Comparison of ENCODE assay signal across 11 cellular contexts in genomic region chr2:130154773-130155765, GRCh38. TPM values are rescaled to one million over a fixed set of nuclear protein-coding genes. Genes with fewer than 3 reads are reported as not detected.
"Had no signal": no experiment of that assay in that cellular context is flagged by ENCODE, and none has a peak within 500 bp of the region (broad histone marks: within the 10 kb centered on the region; RNA-seq: fewer than 3 reads in every experiment).

No MANE protein-coding gene starts in this region.

- H3K4me3 ChIP-seq: SK-N-MC had no signal

- H3K27ac ChIP-seq: SK-N-MC had no signal

- DNase-seq: activated B cell treated with CpG ODN at 0.5 μM for 24 hours; activated CD8-positive, alpha-beta memory T cell treated with anti-CD3 and anti-CD28 coated beads for 24 hours; activated naive CD4-positive, alpha-beta T cell treated with anti-CD3 and anti-CD28 coated beads, Interleukin-2, amount 50 U/mL, for 16 hours; amniotic stem cell; occipital lobe; stimulated activated CD4-positive, alpha-beta T cell treated with anti-CD3 and anti-CD28 coated beads, Interleukin-4, amount 100 ng/mL, for 4 hours had no signal

RNA-seq across cellular contexts. Expression of gene POTEF, which starts 26.0 kb away (rescaled TPM):
- total RNA-seq: activated B cell treated with CpG ODN at 0.5 μM for 24 hours; activated CD4-positive, alpha-beta T cell treated with anti-CD3 and anti-CD28 coated beads, Interleukin-2, amount 10 ng/mL, durations not matched to agents 7 days and 5 days; activated T-helper 2 cell treated with anti-CD3 and anti-CD28 coated beads, Interferon-gamma antibody, Interleukin-2, Interleukin-4, amounts not matched to agents 10 μg/mL and 5 μg/mL and 100 μg/mL, durations not matched to agents 14 hours and 24 hours and 36 hours; occipital lobe; T-cell had no signal

RNA-seq across cellular contexts. Expression of gene TUBA3E, which starts 43.2 kb away (rescaled TPM):
- total RNA-seq: activated B cell treated with CpG ODN at 0.5 μM for 24 hours; activated CD4-positive, alpha-beta T cell treated with anti-CD3 and anti-CD28 coated beads, Interleukin-2, amount 10 ng/mL, durations not matched to agents 7 days and 5 days; activated T-helper 2 cell treated with anti-CD3 and anti-CD28 coated beads, Interferon-gamma antibody, Interleukin-2, Interleukin-4, amounts not matched to agents 10 μg/mL and 5 μg/mL and 100 μg/mL, durations not matched to agents 14 hours and 24 hours and 36 hours; dermis blood vessel endothelial cell; occipital lobe; T-cell had no signal
